Comparison of ENCODE assay signal across 24 cellular contexts in genomic region chr10:43312612-43313011, GRCh38. TPM values are rescaled to one million over a fixed set of nuclear protein-coding genes. Genes with fewer than 3 reads are reported as not detected.
DNase-seq lines count a peak whose midpoint lies in the region; ATAC-seq, FAIRE-seq and TF ChIP-seq lines count a peak whose summit lies in the region.
"Had no signal": no experiment of that assay in that cellular context is flagged by ENCODE, and none has a peak within 500 bp of the region (broad histone marks: within the 10 kb centered on the region; RNA-seq: fewer than 3 reads in every experiment).

No MANE protein-coding gene starts in this region.

- no peak overlapping the region for H4K5ac ChIP-seq in H9 (ENCODE audit: insufficient read length, low read depth, low read length)

- H3K4me1 ChIP-seq in GM23338 (ENCODE audit: insufficient read depth), result no peaks in the 10 kb centered on the region; the same call in 1 of the 2 replicates
- H3K4me1 ChIP-seq in H9 (ENCODE audit: insufficient read depth, low read length), result no peaks in the 10 kb centered on the region; the same call in 1 of the 2 replicates
- H3K4me1 ChIP-seq in K562 (replicated peaks in 1 of 2; ENCODE audit: control insufficient read depth in 2 of 2, insufficient read depth in 2 of 2, low read length in 2 of 2), result peaks cover 0 to 3% of the 10 kb centered on the region in 2 experiments; a peak in 1 of 5 replicates
- H3K4me1 ChIP-seq: BE2C had no signal

- no peaks in the 10 kb centered on the region for H3K27me3 ChIP-seq in GM23338 (ENCODE audit: insufficient read depth)
- no peaks in the 10 kb centered on the region for H3K27me3 ChIP-seq in H9 (ENCODE audit: insufficient read depth, low read length)
- H3K27me3 ChIP-seq in K562 (ENCODE audit: control insufficient read depth in 2 of 2, insufficient read depth in 2 of 2, low read length in 2 of 2), result peaks cover 34 to 68% of the 10 kb centered on the region in 2 experiments
- H3K27me3 ChIP-seq: BE2C had no signal

- no TSS peak for BruUV-seq in K562 (replicated peaks; lab: Mats Ljungman, UMichigan)

- H3K56ac ChIP-seq in H9 (ENCODE audit: insufficient read length, low read depth, low read length), result no peak overlapping the region

- H3K4me3 Mint-ChIP-seq in GM23338 (no peak overlapping the region), H9 (no peak overlapping the region; a peak in 1 of 5 replicates)
- H3K4me3 Mint-ChIP-seq: CD8-positive, alpha-beta memory T cell had no signal

- H2BK20ac ChIP-seq in H9 (ENCODE audit: low read depth, low read length, poor library complexity, severe bottlenecking), result no peak overlapping the region

- H3K14ac ChIP-seq in H9 (ENCODE audit: insufficient read depth, low read length), result no peak overlapping the region

- TF ChIP-seq CTCF in GM23338 (conservative IDR thresholded peaks at IDR 0.05; ENCODE audit: low read depth in 2 of 2), result peak; percentile 31 to 33
- TF ChIP-seq CTCF in H9 (conservative IDR thresholded peaks at IDR 0.05), result peak; percentile 19; the same call in 1 of the 3 replicates
- TF ChIP-seq CTCF in K562 (IDR thresholded peaks at IDR 0.05 in 2 of 3, conservative IDR thresholded peaks at IDR 0.05 in 1 of 3; ENCODE audit: insufficient read depth in 2 of 3, low read depth in 1 of 3, low read length in 3 of 3), result peak; percentile 57 to 65 (median 61)

- no CpG with 5 or more reads among the region's 6 CpGs for WGBS in H9 (ENCODE audit: extremely low coverage, insufficient read length, low lambda C conversion rate)
- WGBS in K562 (ENCODE audit: insufficient coverage, low coverage, missing lambda C conversion rate), result 6% methylated on average over 6 of the region's 6 CpGs

- H2BK120ac ChIP-seq in H9 (ENCODE audit: low read depth, low read length, poor library complexity, severe bottlenecking), result no peak overlapping the region

- H3K79me2 ChIP-seq in GM23338 (replicated peaks; ENCODE audit: insufficient read depth) (no peaks in the 10 kb centered on the region), H9 (ENCODE audit: insufficient read depth, low read length) (no peaks in the 10 kb centered on the region), K562 (ENCODE audit: control insufficient read depth, insufficient read depth, low read length) (no peaks in the 10 kb centered on the region)

- CTCF ChIA-PET in K562 (lab: Yijun Ruan, JAX; ENCODE audit: low intra/inter-chr PET ratio), result interaction anchor here (0.5 kb wide), 1 partner anchor 9 kb away, joined by 3 read pairs; no protein-coding TSS in a partner anchor

- H3T11ph ChIP-seq in H9 (ENCODE audit: low read length), result no peak overlapping the region

- H3K27me3 Mint-ChIP-seq in GM23338 (ENCODE audit: insufficient read depth, low read depth, poor library complexity) (peaks cover 15% of the 10 kb centered on the region), H9 (ENCODE audit: low read depth) (peaks cover 5% of the 10 kb centered on the region)

- no peak overlapping the region for H3K18ac ChIP-seq in H9 (ENCODE audit: insufficient read length, low read depth, low read length)

- no peak overlapping the region for H2BK5ac ChIP-seq in H9 (ENCODE audit: insufficient read length, low read length)

- H3K9me2 ChIP-seq in GM23338 (ENCODE audit: insufficient read depth), result no peaks in the 10 kb centered on the region

- no peaks in the 10 kb centered on the region for H4K20me1 ChIP-seq in GM23338 (replicated peaks; ENCODE audit: insufficient read depth)
- H4K20me1 ChIP-seq in H9 (ENCODE audit: control insufficient read depth, insufficient read depth, insufficient read length), result no peaks in the 10 kb centered on the region
- H4K20me1 ChIP-seq in K562 (replicated peaks; ENCODE audit: control insufficient read depth, insufficient read depth, low read length), result 0 out of 2 replicates have a peak, but pooled peaks cover 4% of the 10 kb centered on the region

- peak in 1 of 2 experiments; percentile 37; a peak in 3 of 4 replicates for TF ChIP-seq RAD21 in K562 (CRISPR knock-in tag; conservative IDR thresholded peaks at IDR 0.05 in 1 of 2, IDR thresholded peaks at IDR 0.05 in 1 of 2)

- H3K36me3 Mint-ChIP-seq in GM23338 (ENCODE audit: low read depth), result no peaks in the 10 kb centered on the region
- no peaks in the 10 kb centered on the region for H3K36me3 Mint-ChIP-seq in H9 (ENCODE audit: insufficient read depth in 1 of 3, low read depth in 3 of 3)
- H3K36me3 Mint-ChIP-seq: CD4-positive, CD25-positive, alpha-beta regulatory T cell; CD8-positive, alpha-beta memory T cell had no signal

- H3K9me1 ChIP-seq in K562 (ENCODE audit: control insufficient read depth, insufficient read depth, low read length), result no peaks in the 10 kb centered on the region

- DNase-seq in GM23338 (ENCODE audit: low spot score), result no peak
- DNase-seq in H9, result no peak
- DNase-seq in K562 (ENCODE audit: extremely low read depth in 1 of 4, low spot score in 3 of 4), result peak in 2 of 4 experiments; percentile 27 to 38
- peak; percentile 21 for DNase-seq in sciatic nerve (ENCODE audit: low spot score)
- no peak for DNase-seq in hypothalamus (lab: John Stamatoyannopoulos, UW)
- DNase-seq: ACHN; BE2C; C1 segment of cervical spinal cord; CD4-positive, CD25-positive, alpha-beta regulatory T cell; COR-L47; DMS 273 treated with DMSO at 0.1 percent for 48 hours; DMS53; DND-41; EL; GM23248 had no signal

- H3K27ac Mint-ChIP-seq in GM23338, result no peak overlapping the region
- H3K27ac Mint-ChIP-seq in H9, result no peak overlapping the region
- H3K27ac Mint-ChIP-seq: CD4-positive, CD25-positive, alpha-beta regulatory T cell had no signal

- H3K36me3 ChIP-seq in GM23338 (ENCODE audit: insufficient read depth), result no peaks in the 10 kb centered on the region
- H3K36me3 ChIP-seq in K562 (ENCODE audit: control insufficient read depth, insufficient read depth, low read length), result no peaks in the 10 kb centered on the region
- H3K36me3 ChIP-seq: BE2C had no signal

- H3K4me1 Mint-ChIP-seq in GM23338 (peaks cover 8% of the 10 kb centered on the region; the same call in 2 of the 3 replicates), H9 (peaks cover 13 to 33% of the 10 kb centered on the region in 2 experiments)

- no peak overlapping the region for H2AFZ ChIP-seq in GM23338
- no peak overlapping the region for H2AFZ ChIP-seq in H9 (ENCODE audit: low read length)
- no peak overlapping the region for H2AFZ ChIP-seq in K562 (ENCODE audit: low read depth, low read length)
- H2AFZ ChIP-seq: GM23248 had no signal

- H3F3A ChIP-seq in GM23338 (replicated peaks; ENCODE audit: low read depth), result no peaks in the 10 kb centered on the region

- TF ChIP-seq POLR2A in K562 (conservative IDR thresholded peaks at IDR 0.05), result no peak

- no peak overlapping the region for H2AK5ac ChIP-seq in H9 (ENCODE audit: insufficient read length, low read length)

- H3K9me3 Mint-ChIP-seq in GM23338, result no peaks in the 10 kb centered on the region; the same call in 2 of the 3 replicates
- H3K9me3 Mint-ChIP-seq in H9, result no peaks in the 10 kb centered on the region; a peak in 1 of 5 replicates
- H3K9me3 Mint-ChIP-seq: CD8-positive, alpha-beta memory T cell had no signal

- H3K9ac ChIP-seq in H9 (ENCODE audit: extremely low read depth, insufficient read length, low read length) (no peak overlapping the region), K562 (ENCODE audit: insufficient read depth in 1 of 2, low read depth in 2 of 2, low read length in 2 of 2) (no peak overlapping the region)
- H3K9ac ChIP-seq: GM23248 had no signal

- intact Hi-C loops in K562 (cut with micrococcal nuclease), result loop anchor here (5.0 kb wide), 1 partner anchor 35 kb away; no protein-coding TSS in a partner anchor
- intact Hi-C loops in sciatic nerve (cut with DNase I), result no loop called here

- POLR2A ChIA-PET in K562 (lab: Yijun Ruan, JAX), result no interaction called here

- no peaks in the 10 kb centered on the region for H3K23me2 ChIP-seq in H9 (ENCODE audit: insufficient read length, low read depth, low read length, poor library complexity, severe bottlenecking)

- H3K4me3 ChIP-seq in GM23338 (no peak overlapping the region), K562 (no peak overlapping the region)
- H3K4me3 ChIP-seq: GM12878, GM23248 had no signal

- no peak for ATAC-seq in GM23338
- peak; percentile 80 for ATAC-seq in K562
- no peak for ATAC-seq in sciatic nerve
- ATAC-seq in HG03039 (IDR thresholded peaks at IDR 0.05; ENCODE audit: unreplicated experiment), result no peak
- no peak for ATAC-seq in GM19395 (IDR thresholded peaks at IDR 0.05; ENCODE audit: unreplicated experiment)
- ATAC-seq: GM12878 had no signal

- H3K27ac ChIP-seq in GM23338 (ENCODE audit: low read depth) (no peak overlapping the region), H9 (ENCODE audit: insufficient read length, low read depth, low read length) (no peak overlapping the region), K562 (ENCODE audit: extremely low read depth, low read depth, low read length) (no peak overlapping the region)
- H3K27ac ChIP-seq: GM23248 had no signal

- peak; percentile 70 for FAIRE-seq in K562 (lab: Jason Lieb, UNC)
- FAIRE-seq: A204.1, GM12878, GM19239, H54 had no signal

- no peak overlapping the region for H3K4me2 ChIP-seq in GM23338
- H3K4me2 ChIP-seq in H9 (ENCODE audit: insufficient read depth, insufficient read length, low read length), result no peak overlapping the region
- H3K4me2 ChIP-seq in K562 (ENCODE audit: insufficient read depth, low read length), result no peak overlapping the region

- no peak overlapping the region for H3K4ac ChIP-seq in H9 (ENCODE audit: low read depth, low read length)

- no peak for TF ChIP-seq EP300 in K562 (IDR thresholded peaks at IDR 0.05; ENCODE audit: low read length)

- no peak overlapping the region for H4K91ac ChIP-seq in H9 (ENCODE audit: insufficient read length, low read depth, low read length)

- no peaks in the 10 kb centered on the region for H3K79me1 ChIP-seq in H9 (ENCODE audit: insufficient read depth, low read depth, low read length, poor library complexity, severe bottlenecking)

- H2BK15ac ChIP-seq in H9 (ENCODE audit: low read depth, low read length), result no peak overlapping the region

- H3K9me3 ChIP-seq in H9 (ENCODE audit: control insufficient read depth, low read depth, low read length), result no peaks in the 10 kb centered on the region
- no peaks in the 10 kb centered on the region for H3K9me3 ChIP-seq in K562 (replicated peaks; ENCODE audit: control insufficient read depth, insufficient read depth, low read depth, low read length)
- H3K9me3 ChIP-seq: BE2C had no signal

- in situ Hi-C loops in K562 (cut with MboI), result no loop called here

- H2BK12ac ChIP-seq in H9 (ENCODE audit: insufficient read length, low read depth, low read length), result no peak overlapping the region

- H3K23ac ChIP-seq in H9 (ENCODE audit: insufficient read length, low read depth, low read length), result no peak overlapping the region

- no peak overlapping the region for H4K8ac ChIP-seq in H9 (replicated peaks; ENCODE audit: insufficient read length, low read depth, low read length)

RNA-seq across cellular contexts. Expression of gene RASGEF1A, which starts 45.7 kb away (rescaled TPM):
- 34.6 and 37.8 TPM in 2 replicates for total RNA-seq in GM23338 (2014; rRNA removed; shearing (Covaris generic))
- 8.0 and 8.1 TPM in 2 replicates for polyA plus RNA-seq in GM23338 (2016; fragmentation: Nextera tagmentation; extraction: Ambion mirVana)
- 17.6 and 20.0 TPM in 2 replicates for total RNA-seq in H9 (2021)
- total RNA-seq in K562 (2011; cell fraction: chromatin; rRNA removed; ENCODE audit: low replicate concordance), result 16.2 and 38.5 TPM in 2 replicates
- 29.0 and 30.1 TPM in 2 replicates for total RNA-seq in K562 (2011; cell fraction: nucleolus; rRNA removed)
- total RNA-seq in K562 (2011; cell fraction: nucleoplasm; rRNA removed), result 17.3 and 19.3 TPM in 2 replicates
- total RNA-seq in K562 (2014; rRNA removed), result 29.7 and 32.0 TPM in 2 replicates
- total RNA-seq in K562 (2014; rRNA removed; fragmentation: Illumina TruSeq; extraction: Trizol), result 8.1 and 9.2 TPM in 2 replicates
- total RNA-seq in K562 (2015; rRNA removed; fragmentation: Illumina TruSeq; extraction: Trizol), result 9.8 and 10.2 TPM in 2 replicates
- total RNA-seq in K562 (2021), result 20.9 and 21.5 TPM in 2 replicates
- 25.3 and 28.7 TPM in 2 replicates for polyA plus RNA-seq in K562 (2011; rRNA removed)
- polyA plus RNA-seq in K562 (2011; cell fraction: cytosol; rRNA removed), result 27.5 and 49.3 TPM in 2 replicates
- polyA plus RNA-seq in K562 (2011; cell fraction: nucleus; rRNA removed), result 38.8 and 68.7 TPM in 2 replicates
- 7.4 and 13.1 TPM in 2 replicates for polyA plus RNA-seq in K562 (2012)
- polyA plus RNA-seq in K562 (2014; fragmentation: Illumina TruSeq; extraction: Trizol), result 14.7 and 18.9 TPM in 2 replicates
- polyA plus RNA-seq in K562 (2014; fragmentation: Nextera tagmentation; extraction: Ambion mirVana), result 1 to 10 TPM; 1.6 to 2.9 TPM
- 24.2 and 27.9 TPM in 2 replicates for polyA plus RNA-seq in K562 (2014; rRNA removed)
- 9.3 and 18.5 TPM in 2 replicates for polyA minus RNA-seq in K562 (2011; rRNA and poly(A)+ RNA removed)
- polyA minus RNA-seq in K562 (2011; cell fraction: cytosol; rRNA and poly(A)+ RNA removed), result 19.4 and 20.6 TPM in 2 replicates
- polyA minus RNA-seq in K562 (2011; cell fraction: nucleus; rRNA and poly(A)+ RNA removed), result 21.3 TPM in 2 replicates
- 21.7 TPM for total RNA-seq in sciatic nerve
- total RNA-seq: HT-29 had no signal
- polyA plus RNA-seq: GM23248 had no signal

RNA-seq across cellular contexts. Expression of gene FXYD4, which starts 58.8 kb away (rescaled TPM):
- not detected in 2 replicates for total RNA-seq in GM23338 (2014; rRNA removed; shearing (Covaris generic))
- not detected in 2 replicates for polyA plus RNA-seq in GM23338 (2016; fragmentation: Nextera tagmentation; extraction: Ambion mirVana)
- not detected in 2 replicates for total RNA-seq in H9 (2021)
- not detected in 2 replicates for total RNA-seq in K562 (2011; cell fraction: chromatin; rRNA removed; ENCODE audit: low replicate concordance)
- total RNA-seq in K562 (2011; cell fraction: nucleolus; rRNA removed), result not detected in 2 replicates
- total RNA-seq in K562 (2011; cell fraction: nucleoplasm; rRNA removed), result not detected in 2 replicates
- total RNA-seq in K562 (2014; rRNA removed), result not detected in 2 replicates
- total RNA-seq in K562 (2014; rRNA removed; fragmentation: Illumina TruSeq; extraction: Trizol), result not detected in 2 replicates
- not detected in 2 replicates for total RNA-seq in K562 (2015; rRNA removed; fragmentation: Illumina TruSeq; extraction: Trizol)
- not detected in 2 replicates for total RNA-seq in K562 (2021)
- not detected in 2 replicates for polyA plus RNA-seq in K562 (2011; rRNA removed)
- polyA plus RNA-seq in K562 (2011; cell fraction: cytosol; rRNA removed), result 0.07 TPM in 1 of 2 replicates, not detected in the other
- not detected in 2 replicates for polyA plus RNA-seq in K562 (2011; cell fraction: nucleus; rRNA removed)
- polyA plus RNA-seq in K562 (2012), result 0.37 TPM in 1 of 2 replicates, not detected in the other
- not detected in 2 replicates for polyA plus RNA-seq in K562 (2014; fragmentation: Illumina TruSeq; extraction: Trizol)
- not detected for polyA plus RNA-seq in K562 (2014; fragmentation: Nextera tagmentation; extraction: Ambion mirVana)
- 0.94 TPM in 1 of 2 replicates, not detected in the other for polyA plus RNA-seq in K562 (2014; rRNA removed)
- polyA minus RNA-seq in K562 (2011; rRNA and poly(A)+ RNA removed), result not detected in 2 replicates
- not detected in 2 replicates for polyA minus RNA-seq in K562 (2011; cell fraction: cytosol; rRNA and poly(A)+ RNA removed)
- not detected in 2 replicates for polyA minus RNA-seq in K562 (2011; cell fraction: nucleus; rRNA and poly(A)+ RNA removed)
- not detected for total RNA-seq in sciatic nerve
- total RNA-seq: CD4-positive, CD25-positive, alpha-beta regulatory T cell; CD8-positive, alpha-beta memory T cell; G401; GM12878; GM23248; HT-29 had no signal
- polyA plus RNA-seq: CD4-positive, CD25-positive, alpha-beta regulatory T cell; CD8-positive, alpha-beta memory T cell; GM12878; GM23248 had no signal
